8 cellular contexts compared by ENCODE assay signal in the genomic region with DNA sequence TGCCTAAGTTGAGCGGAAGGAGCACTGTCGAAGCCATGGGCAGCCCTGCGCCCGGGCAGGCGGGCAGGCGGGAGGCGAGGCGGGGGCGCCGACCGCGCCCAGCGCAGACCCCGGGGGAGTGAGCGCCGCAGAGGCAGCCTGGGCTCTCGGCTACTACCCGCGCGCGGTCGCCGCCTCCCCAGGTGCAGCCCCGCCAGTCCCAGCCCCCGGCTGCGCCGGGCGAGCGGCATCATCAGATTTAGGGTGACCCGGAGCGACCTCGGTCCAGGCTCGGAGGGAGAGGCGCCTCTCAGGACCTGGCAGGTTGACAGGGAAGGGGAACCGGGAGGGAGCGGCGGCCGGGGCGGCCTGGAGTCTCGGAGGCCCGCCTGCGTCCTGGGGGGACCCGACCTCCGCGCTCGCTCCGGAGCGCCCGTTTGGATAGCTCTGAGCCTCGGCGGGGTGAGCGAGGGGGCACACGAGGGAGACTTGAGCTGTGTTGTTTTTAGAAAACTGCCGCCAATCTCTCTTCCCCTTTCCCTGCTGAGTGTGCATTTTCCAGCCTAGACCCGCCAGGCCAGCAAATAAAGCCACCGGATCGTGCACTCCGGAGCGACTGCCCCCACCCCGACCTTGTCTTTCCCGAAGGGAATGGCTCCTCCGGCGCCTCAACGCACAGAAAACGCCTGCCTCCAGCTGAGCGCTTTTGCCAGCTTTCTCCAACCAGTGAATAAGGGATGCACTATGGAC. TPM values are rescaled to one million over a fixed set of nuclear protein-coding genes. Genes with fewer than 3 reads are reported as not detected.
DNase-seq lines count a peak whose midpoint lies in the region; ATAC-seq and TF ChIP-seq lines count a peak whose summit lies in the region.

No MANE protein-coding gene starts in this region.

- peaks cover 20% of the 10 kb centered on the region for H3K4me1 Mint-ChIP-seq in CD4-positive, alpha-beta T cell (ENCODE audit: low read depth)
- peaks cover 34% of the 10 kb centered on the region for H3K4me1 Mint-ChIP-seq in brain

- peak overlapping the region; percentile 88 for H3K4me2 ChIP-seq in skeletal muscle satellite cell (ENCODE audit: low read length)

- no peak for DNase-seq in CD4-positive, alpha-beta T cell
- DNase-seq in KBM-7 (peak; percentile 72), iPS-NIHi11 (ENCODE audit: low spot score) (peak; percentile 75)

- in situ Hi-C loops in KBM-7 (cut with MboI; ENCODE audit: low pct_unique_long_range_greater_than_20kb, low sequenced_read_pairs) = loop anchor here (25.0 kb wide), 1 partner anchor 1301 kb away; no protein-coding TSS in a partner anchor

- CTCF ChIA-PET in CD4-positive, alpha-beta T cell (lab: Charles Lee) = no interaction called here

- peaks cover 9% of the 10 kb centered on the region for H3K36me3 ChIP-seq in skeletal muscle satellite cell (ENCODE audit: insufficient read depth, low read length)

- peak overlapping the region; percentile 95 for H3K9ac ChIP-seq in skeletal muscle satellite cell (ENCODE audit: low read depth, low read length)

- no peaks in the 10 kb centered on the region for H3K9me3 Mint-ChIP-seq in CD4-positive, alpha-beta T cell
- H3K9me3 Mint-ChIP-seq in brain = peaks cover 0 to 4% (median 0%) of the 10 kb centered on the region in 5 experiments

- peaks cover 53% of the 10 kb centered on the region for H3K4me1 ChIP-seq in skeletal muscle satellite cell (ENCODE audit: control insufficient read depth, insufficient read depth, low read length)

- H3K27me3 Mint-ChIP-seq in CD4-positive, alpha-beta T cell = peaks cover 50% of the 10 kb centered on the region
- peaks cover 43% of the 10 kb centered on the region for H3K27me3 Mint-ChIP-seq in brain

- peaks cover 55% of the 10 kb centered on the region for H3K27me3 ChIP-seq in CD4-positive, alpha-beta T cell (ENCODE audit: control insufficient read depth, insufficient read depth, low read length)
- H3K27me3 ChIP-seq in skeletal muscle satellite cell (ENCODE audit: control insufficient read depth, insufficient read depth, low read length) = no peaks in the 10 kb centered on the region

- intact Hi-C loops in CD4-positive, alpha-beta T cell (cut with DNase I, micrococcal nuclease) = no loop called here

- TF ChIP-seq CTCF in CD4-positive, alpha-beta T cell (IDR thresholded peaks at IDR 0.05) = no peak
- no peak for TF ChIP-seq CTCF in brain (conservative IDR thresholded peaks at IDR 0.05)

- H3K36me3 Mint-ChIP-seq in CD4-positive, alpha-beta T cell (ENCODE audit: low read depth) = no peaks in the 10 kb centered on the region
- no peaks in the 10 kb centered on the region for H3K36me3 Mint-ChIP-seq in brain

- ATAC-seq in CD4-positive, alpha-beta T cell (ENCODE audit: poor library complexity) = no peak
- ATAC-seq in HG03025 (IDR thresholded peaks at IDR 0.05; ENCODE audit: low FRiP score, unreplicated experiment) (no peak), HG02571 (IDR thresholded peaks at IDR 0.05; ENCODE audit: unreplicated experiment) (no peak), HG02884 (IDR thresholded peaks at IDR 0.05; ENCODE audit: unreplicated experiment) (no peak)

- H3K4me3 Mint-ChIP-seq in CD4-positive, alpha-beta T cell = peak overlapping the region; percentile 75
- peak overlapping the region; percentile 91 to 95 (median 92) for H3K4me3 Mint-ChIP-seq in brain

- POLR2A ChIA-PET in CD4-positive, alpha-beta T cell (lab: Charles Lee) = interaction anchor here (0.6 kb wide), 1 partner anchor 144 kb away, joined by 3 read pairs; no protein-coding TSS in a partner anchor

- no peak overlapping the region for H3K27ac Mint-ChIP-seq in CD4-positive, alpha-beta T cell
- peak overlapping the region; percentile 83 to 97 (median 95) for H3K27ac Mint-ChIP-seq in brain

- no peaks in the 10 kb centered on the region for H3K9me3 ChIP-seq in CD4-positive, alpha-beta T cell (ENCODE audit: control insufficient read depth, low read length)
- H3K9me3 ChIP-seq in skeletal muscle satellite cell (replicated peaks; ENCODE audit: low read length) = no peaks in the 10 kb centered on the region

- peak overlapping the region; percentile 86 for H3K4me3 ChIP-seq in skeletal muscle satellite cell (ENCODE audit: low read length)

- no peak overlapping the region for H3K27ac ChIP-seq in CD4-positive, alpha-beta T cell (ENCODE audit: low read depth, low read length)

RNA-seq across cellular contexts. Expression of gene NRP1, which starts 2.3 kb away (rescaled TPM):
- under 1 TPM in 1 of 2 experiments, not detected in 1; 0.06 TPM for total RNA-seq in CD4-positive, alpha-beta T cell
- 11.6 TPM for polyA plus RNA-seq in brain (ENCODE audit: insufficient read depth, low read depth, low replicate concordance)
- 292 and 302 TPM in 2 replicates for total RNA-seq in skeletal muscle satellite cell (2012; rRNA removed)

Comparison
In these comparisons a context has a peak if more than half of its experiments do, and no peak if none do; other contexts are left out.
1. DNase-seq: peak in KBM-7 (single experiment) and iPS-NIHi11 (single experiment); none in CD4-positive, alpha-beta T cell (0 of 10).